ENCODE assay signal across 18 cellular contexts in genomic region chr9:114228034-114228808, GRCh38.
A peak's percentile ranks its signal among the peaks of the same experiment; 100 is the strongest.
DNase-seq lines count a peak whose midpoint lies in the region; ATAC-seq, FAIRE-seq and TF ChIP-seq lines count a peak whose summit lies in the region.
"Had no signal": no experiment of that assay in that cellular context is flagged by ENCODE, and none has a peak within 500 bp of the region (broad histone marks: within the 10 kb centered on the region; RNA-seq: fewer than 3 reads in every experiment).

No MANE protein-coding gene starts in this region.

- H3K9me3 Mint-ChIP-seq in endodermal cell (no peaks in the 10 kb centered on the region), neural progenitor cell (no peaks in the 10 kb centered on the region), endothelial cell (ENCODE audit: unreplicated experiment) (no peaks in the 10 kb centered on the region)
- H3K9me3 Mint-ChIP-seq: CD4-positive, alpha-beta T cell had no signal

- CTCF ChIA-PET in HepG2 (lab: Yijun Ruan, JAX; ENCODE audit: low intra/inter-chr PET ratio, low total read pairs), result no interaction called here

- H3K4me3 ChIP-seq in HepG2 (replicated peaks in 1 of 3; ENCODE audit: insufficient read depth in 1 of 3, low read depth in 2 of 3, low read length in 3 of 3) (no peak overlapping the region), right lobe of liver (no peak overlapping the region), endodermal cell (ENCODE audit: low read length) (no peak overlapping the region), neural progenitor cell (no peak overlapping the region)
- H3K4me3 ChIP-seq: A549 had no signal

- H3K36me3 ChIP-seq in HepG2 (replicated peaks in 1 of 2; ENCODE audit: control insufficient read depth in 1 of 2, insufficient read depth in 2 of 2, low read length in 2 of 2) (peaks cover 34 to 75% of the 10 kb centered on the region in 2 experiments), right lobe of liver (no peaks in the 10 kb centered on the region), endodermal cell (ENCODE audit: control insufficient read depth, insufficient read depth, low read length) (peaks cover 30% of the 10 kb centered on the region), neural progenitor cell (no peaks in the 10 kb centered on the region)

- peaks cover 32% of the 10 kb centered on the region for H3F3A ChIP-seq in neural progenitor cell (ENCODE audit: low read depth)

- TF ChIP-seq CTCF in HepG2 (CRISPR knock-in tag; IDR thresholded peaks at IDR 0.05) (no peak), right lobe of liver (IDR thresholded peaks at IDR 0.05) (no peak), endodermal cell (conservative IDR thresholded peaks at IDR 0.05) (no peak), neural progenitor cell (IDR thresholded peaks at IDR 0.05) (no peak), endothelial cell (IDR thresholded peaks at IDR 0.05; ENCODE audit: unreplicated experiment) (no peak)

- in situ Hi-C loops in HepG2 (cut with HindIII; ENCODE audit: extremely low pct_ligation_motif_present, low pct_unique_long_range_greater_than_20kb), result no loop called here

- no peaks in the 10 kb centered on the region for H3K27me3 Mint-ChIP-seq in endodermal cell (ENCODE audit: insufficient read depth)
- peaks cover 5% of the 10 kb centered on the region for H3K27me3 Mint-ChIP-seq in neural progenitor cell (ENCODE audit: insufficient read depth, low read depth)
- H3K27me3 Mint-ChIP-seq in endothelial cell (ENCODE audit: unreplicated experiment), result peaks cover 5% of the 10 kb centered on the region

- H3K9ac ChIP-seq in HepG2 (ENCODE audit: insufficient read depth, low read depth, low read length), result no peak overlapping the region
- no peak overlapping the region for H3K9ac ChIP-seq in endodermal cell (ENCODE audit: extremely low read depth, low read length, poor library complexity, severe bottlenecking)
- no peak overlapping the region for H3K9ac ChIP-seq in neural progenitor cell

- 90% methylated on average over 9 of the region's 17 CpGs for WGBS in HepG2 (ENCODE audit: low lambda C conversion rate)
- no CpG with 5 or more reads among the region's 17 CpGs for WGBS in right lobe of liver (ENCODE audit: insufficient coverage, low coverage, low lambda C conversion rate, missing lambda C conversion rate)
- 68 to 87% methylated on average over 8 to 17 of the region's 17 CpGs for WGBS in endodermal cell (ENCODE audit: insufficient coverage in 1 of 2, insufficient read length in 1 of 2), 2 experiments

- no peak overlapping the region for H3K4me2 ChIP-seq in HepG2 (ENCODE audit: low read depth, low read length)
- H3K4me2 ChIP-seq in neural progenitor cell, result peak overlapping the region; percentile 23
- H3K4me2 ChIP-seq: A549 had no signal

- no peak overlapping the region for H2AFZ ChIP-seq in HepG2 (ENCODE audit: low read length)
- no peak overlapping the region for H2AFZ ChIP-seq in neural progenitor cell (replicated peaks)

- no peaks in the 10 kb centered on the region for H3K9me3 ChIP-seq in HepG2 (ENCODE audit: low read length)
- no peaks in the 10 kb centered on the region for H3K9me3 ChIP-seq in right lobe of liver
- no peaks in the 10 kb centered on the region for H3K9me3 ChIP-seq in endodermal cell (ENCODE audit: control insufficient read depth, low read length)
- no peaks in the 10 kb centered on the region for H3K9me3 ChIP-seq in neural progenitor cell (ENCODE audit: low read depth)
- H3K9me3 ChIP-seq: A549 had no signal

- no peak for TF ChIP-seq RAD21 in HepG2 (CRISPR knock-in tag; IDR thresholded peaks at IDR 0.05)

- POLR2A ChIA-PET in HepG2 (lab: Yijun Ruan, JAX), result no interaction called here

- ATAC-seq in HepG2 (no peak), right lobe of liver (no peak)
- ATAC-seq: A549 had no signal

- no peak for DNase-seq in HepG2 (ENCODE audit: low spot score)
- DNase-seq in right lobe of liver, result no peak
- no peak for DNase-seq in endodermal cell
- peak; percentile 37 for DNase-seq in neural progenitor cell (ENCODE audit: low spot score)
- DNase-seq in iPS-NIHi7 (ENCODE audit: extremely low spot score), result no peak
- no peak for DNase-seq in activated T-cell treated with anti-CD3 and anti-CD28 coated beads, Interleukin-2, amount 50 U/mL, for 48 hours
- DNase-seq in endothelial cell (ENCODE audit: low spot score), result no peak
- DNase-seq: CD4-positive, alpha-beta T cell; KG1; NCI-H1105 treated with DMSO at 0.1 percent for 48 hours; NCI-H1694; NCI-H2081 treated with DMSO at 0.1 percent for 48 hours; NCI-H510A; NCI-H748 treated with DMSO at 0.1 percent for 48 hours; SHP77 treated with DMSO at 0.1 percent for 48 hours had no signal

- TF ChIP-seq EP300 in HepG2 (IDR thresholded peaks at IDR 0.05; ENCODE audit: low read depth in 2 of 2, low read length in 2 of 2), result no peak
- no peak for TF ChIP-seq EP300 in HepG2 (CRISPR knock-in tag; IDR thresholded peaks at IDR 0.05; ENCODE audit: borderline replicate concordance)

- H3K4me1 Mint-ChIP-seq in endodermal cell (peaks cover 10% of the 10 kb centered on the region), neural progenitor cell (peaks cover 80% of the 10 kb centered on the region), endothelial cell (ENCODE audit: unreplicated experiment) (peaks cover 31% of the 10 kb centered on the region)

- no peak overlapping the region for H3K27ac ChIP-seq in HepG2 (ENCODE audit: extremely low read length, insufficient read depth, low read length)
- H3K27ac ChIP-seq in right lobe of liver, result no peak overlapping the region
- H3K27ac ChIP-seq in endodermal cell (ENCODE audit: low read depth, low read length), result peak overlapping the region; percentile 95
- H3K27ac ChIP-seq in neural progenitor cell, result no peak overlapping the region
- H3K27ac ChIP-seq: A549 had no signal

- H3K4me3 Mint-ChIP-seq in endodermal cell (no peak overlapping the region), neural progenitor cell (peak overlapping the region; percentile 27), endothelial cell (ENCODE audit: unreplicated experiment) (no peak overlapping the region)
- H3K4me3 Mint-ChIP-seq: CD4-positive, alpha-beta T cell had no signal

- H3K79me2 ChIP-seq in HepG2 (ENCODE audit: insufficient read depth, low read length) (no peaks in the 10 kb centered on the region), neural progenitor cell (ENCODE audit: low read depth) (no peaks in the 10 kb centered on the region)

- intact Hi-C loops in HepG2 (cut with micrococcal nuclease; ENCODE audit: unreplicated experiment), result no loop called here
- intact Hi-C loops in right lobe of liver (cut with DNase I), result no loop called here

- H3K27me3 ChIP-seq in HepG2 (ENCODE audit: control insufficient read depth in 1 of 2, insufficient read depth in 2 of 2, low read length in 2 of 2), result no peaks in the 10 kb centered on the region
- no peaks in the 10 kb centered on the region for H3K27me3 ChIP-seq in right lobe of liver
- H3K27me3 ChIP-seq in endodermal cell (ENCODE audit: control insufficient read depth, insufficient read depth, low read length, poor library complexity, severe bottlenecking), result no peaks in the 10 kb centered on the region
- no peaks in the 10 kb centered on the region for H3K27me3 ChIP-seq in neural progenitor cell

- TF ChIP-seq POLR2A in HepG2 (IDR thresholded peaks at IDR 0.05; ENCODE audit: insufficient read depth in 1 of 2, low read depth in 2 of 2, low read length in 2 of 2) (no peak), right lobe of liver (IDR thresholded peaks at IDR 0.05) (no peak)

- H4K20me1 ChIP-seq in HepG2 (ENCODE audit: insufficient read depth, low read length) (no peaks in the 10 kb centered on the region), neural progenitor cell (ENCODE audit: low read depth) (peaks cover 26% of the 10 kb centered on the region)

- H3K27ac Mint-ChIP-seq in endodermal cell, result peak overlapping the region; percentile 79
- peak overlapping the region; percentile 81 for H3K27ac Mint-ChIP-seq in neural progenitor cell
- H3K27ac Mint-ChIP-seq in endothelial cell (ENCODE audit: unreplicated experiment), result no peak overlapping the region
- H3K27ac Mint-ChIP-seq: CD4-positive, alpha-beta T cell had no signal

- H3K36me3 Mint-ChIP-seq in endodermal cell (ENCODE audit: low read depth) (peaks cover 10% of the 10 kb centered on the region), neural progenitor cell (no peaks in the 10 kb centered on the region), endothelial cell (ENCODE audit: low read depth, unreplicated experiment) (peaks cover 6% of the 10 kb centered on the region)

- no peak for FAIRE-seq in HepG2 (lab: Jason Lieb, UNC)
- FAIRE-seq: A549, GM12892, GM18507 had no signal

- BruUV-seq in HepG2 (replicated peaks; lab: Mats Ljungman, UMichigan), result no TSS peak

- H3K4me1 ChIP-seq in HepG2 (ENCODE audit: insufficient read depth, low read length) (peaks cover 16% of the 10 kb centered on the region), right lobe of liver (peaks cover 0 to 7% (median 3%) of the 10 kb centered on the region in 4 donors), endodermal cell (ENCODE audit: control insufficient read depth, insufficient read depth, low read length) (no peaks in the 10 kb centered on the region), neural progenitor cell (peaks cover 32% of the 10 kb centered on the region)

TF ChIP-seq in HepG2, 621 proteins besides CTCF, POLR2A, EP300 and RAD21 (continues in another document):
- TF ChIP-seq AGO2 (optimal IDR thresholded peaks at IDR 0.05; ENCODE audit: low read depth, low read length) (peak; percentile 97), TMF1 (CRISPR knock-in tag; IDR thresholded peaks at IDR 0.05; ENCODE audit: low read depth) (no peak), ZMYM3 (CRISPR knock-in tag; IDR thresholded peaks at IDR 0.05) (peak; percentile 43; the same call in 1 of the 2 replicates), RBM22 (optimal IDR thresholded peaks at IDR 0.05; ENCODE audit: low read length) (peak; percentile 33), UBTF (CRISPR knock-in tag; IDR thresholded peaks at IDR 0.05) (no peak), ZNF143 (CRISPR knock-in tag; IDR thresholded peaks at IDR 0.05) (no peak), HOXD1 (CRISPR knock-in tag; IDR thresholded peaks at IDR 0.05) (no peak), ZNF839 (CRISPR knock-in tag; IDR thresholded peaks at IDR 0.05; ENCODE audit: borderline replicate concordance) (no peak)
